Comparison of ENCODE assay signal across 19 cellular contexts in the genomic region with DNA sequence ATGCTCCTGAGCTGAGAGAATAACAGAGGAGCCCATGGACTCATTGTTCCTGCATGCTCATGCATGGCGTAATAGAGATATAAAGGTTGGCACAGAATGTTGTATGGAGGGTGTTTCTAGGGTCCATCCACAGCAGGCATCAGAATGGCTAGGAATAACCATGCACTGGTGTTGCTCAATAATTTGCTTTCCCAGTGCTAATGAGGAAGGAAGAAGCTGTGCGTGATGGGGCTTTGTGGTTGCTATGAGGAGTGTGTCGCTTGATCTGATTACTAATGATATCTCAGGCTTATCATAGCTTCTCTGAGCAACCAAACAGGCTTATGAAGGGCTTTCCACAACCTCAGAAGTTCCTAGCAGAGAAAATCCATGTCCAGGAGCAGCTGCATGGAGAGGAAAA.
DNase-seq lines count a peak whose midpoint lies in the region; ATAC-seq lines count a peak whose summit lies in the region.
"Had no signal": no experiment of that assay in that cellular context is flagged by ENCODE, and none has a peak within 500 bp of the region (broad histone marks: within the 10 kb centered on the region; RNA-seq: fewer than 3 reads in every experiment).

No MANE protein-coding gene starts in this region.

- H3K4me3 Mint-ChIP-seq in natural killer cell treated with Interleukin-12 subunit alpha and Interleukin-12 subunit beta and Interleukin-15 and Interleukin-18, amount 100 ng/mL, for 72 hours: peak overlapping the region; percentile 32
- H3K4me3 Mint-ChIP-seq: CD8-positive, alpha-beta T cell had no signal

- H3K27me3 Mint-ChIP-seq in natural killer cell treated with Interleukin-12 subunit alpha and Interleukin-12 subunit beta and Interleukin-15 and Interleukin-18, amount 100 ng/mL, for 72 hours: no peaks in the 10 kb centered on the region

- peak overlapping the region in 1 of 2 donors; percentile 27 for H3K27ac Mint-ChIP-seq in natural killer cell treated with Interleukin-12 subunit alpha and Interleukin-12 subunit beta and Interleukin-15 and Interleukin-18, amount 100 ng/mL, for 72 hours
- H3K27ac Mint-ChIP-seq: CD8-positive, alpha-beta T cell had no signal

- no peaks in the 10 kb centered on the region for H3K36me3 Mint-ChIP-seq in natural killer cell treated with Interleukin-12 subunit alpha and Interleukin-12 subunit beta and Interleukin-15 and Interleukin-18, amount 100 ng/mL, for 72 hours
- H3K36me3 Mint-ChIP-seq: CD8-positive, alpha-beta T cell had no signal

- peaks cover 0 to 4% of the 10 kb centered on the region in 2 donors for H3K4me1 Mint-ChIP-seq in natural killer cell treated with Interleukin-12 subunit alpha and Interleukin-12 subunit beta and Interleukin-15 and Interleukin-18, amount 100 ng/mL, for 72 hours (ENCODE audit: low read depth in 2 of 2)

- H3K9me3 Mint-ChIP-seq in natural killer cell treated with Interleukin-12 subunit alpha and Interleukin-12 subunit beta and Interleukin-15 and Interleukin-18, amount 100 ng/mL, for 72 hours: peaks cover 17% of the 10 kb centered on the region
- H3K9me3 Mint-ChIP-seq: CD8-positive, alpha-beta T cell had no signal

- in situ Hi-C loops in KBM-7 (cut with MboI; ENCODE audit: low pct_unique_long_range_greater_than_20kb, low sequenced_read_pairs): no loop called here

- ATAC-seq in natural killer cell treated with Interleukin-12 subunit alpha and Interleukin-12 subunit beta and Interleukin-15 and Interleukin-18, amount 100 ng/mL, for 72 hours: peak in 1 of 2 donors; percentile 58
- ATAC-seq in HG03460 (IDR thresholded peaks at IDR 0.05; ENCODE audit: unreplicated experiment) (no peak), HG03097 (IDR thresholded peaks at IDR 0.05; ENCODE audit: low FRiP score, unreplicated experiment) (no peak)
- ATAC-seq in stimulated activated naive CD8-positive, alpha-beta T cell treated with anti-CD3 and anti-CD28 coated beads, Interleukin-15, Interleukin-2, amounts not matched to agents 100 U/mL and 50 U/mL, for 24 hours: no peak
- ATAC-seq: CD8-positive, alpha-beta T cell had no signal

- DNase-seq in KBM-7 (peak; percentile 7), NCI-H82 treated with DMSO at 0.1 percent for 48 hours (lab: John Stamatoyannopoulos, UW; ENCODE audit: unreplicated experiment) (peak; percentile 59), amniotic epithelial cell (ENCODE audit: low read depth) (peak; percentile 63)
- DNase-seq in natural killer cell treated with Interleukin-12 subunit alpha and Interleukin-12 subunit beta and Interleukin-15 and Interleukin-18, amount 100 ng/mL, for 72 hours (ENCODE audit: low spot score): no peak
- DNase-seq in stimulated activated naive CD8-positive, alpha-beta T cell treated with anti-CD3 and anti-CD28 coated beads, Interleukin-15, Interleukin-2, amounts not matched to agents 100 U/mL and 50 U/mL, for 24 hours: no peak
- DNase-seq: BE2C; CD8-positive, alpha-beta T cell; DND-41; GF-D8; GOT3; NCI-H1092; NCI-H1694; NCI-H2107; NCI-H226; NCI-H69; Peyer's patch; SHP77 treated with DMSO at 0.1 percent for 48 hours had no signal

Comparison
In these comparisons a context has a peak if more than half of its experiments do, and no peak if none do; other contexts are left out.
1. DNase-seq: peak in KBM-7 (single experiment), NCI-H82 treated with DMSO at 0.1 percent for 48 hours (single experiment) and amniotic epithelial cell (single experiment); none in natural killer cell treated with Interleukin-12 subunit alpha and Interleukin-12 subunit beta and Interleukin-15 and Interleukin-18, amount 100 ng/mL, for 72 hours (single experiment) and stimulated activated naive CD8-positive, alpha-beta T cell treated with anti-CD3 and anti-CD28 coated beads, Interleukin-15, Interleukin-2, amounts not matched to agents 100 U/mL and 50 U/mL, for 24 hours (single experiment).